Comparison of ENCODE assay signal across 1 cellular context in the genomic region with DNA sequence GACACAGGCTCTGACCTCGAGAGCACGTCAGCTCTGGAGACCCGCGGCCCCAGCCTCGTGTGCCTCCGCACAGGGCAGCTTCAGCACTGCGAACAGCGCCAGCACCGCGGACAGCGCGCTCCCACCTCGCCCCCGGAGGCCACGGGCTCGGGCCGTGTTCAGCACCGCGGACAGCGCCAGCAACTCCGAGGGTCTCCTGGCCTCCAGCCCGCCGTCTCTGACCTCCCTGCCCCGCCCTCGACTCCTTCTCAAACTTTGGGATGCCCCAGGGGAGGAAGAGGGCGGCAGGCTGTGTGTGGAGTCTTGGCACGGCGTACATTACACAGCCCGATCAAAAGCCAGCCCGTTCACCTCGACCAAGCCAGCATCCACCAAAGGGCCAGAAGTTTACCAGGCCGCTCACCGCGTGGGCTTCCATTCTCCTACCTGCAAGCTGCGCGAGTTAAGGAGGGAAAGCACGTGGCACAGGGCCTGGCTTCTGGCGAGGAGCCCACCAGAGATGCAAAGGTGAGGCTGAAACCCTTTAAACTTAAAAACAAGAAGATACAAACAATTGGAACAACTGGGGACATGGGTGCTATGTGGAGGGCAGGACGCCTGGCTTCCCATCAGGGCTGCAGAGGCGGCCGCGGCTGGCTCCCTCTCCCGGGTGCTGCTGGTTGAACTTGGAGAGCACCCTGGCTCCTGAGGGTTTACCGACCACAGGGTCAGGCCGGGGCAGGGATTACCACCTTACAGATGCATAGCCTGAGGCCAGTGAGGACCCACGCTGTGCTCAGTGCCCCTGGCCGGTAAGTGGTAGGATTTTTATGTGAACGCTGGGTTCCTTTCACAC.
A peak's percentile ranks its signal among the peaks of the same experiment; 100 is the strongest.
TF ChIP-seq lines count a peak whose summit lies in the region.

No MANE protein-coding gene starts in this region.

TF ChIP-seq in HEK293, 187 proteins besides CTCF, POLR2A, EP300 and RAD21 (continued from another document):
- TF ChIP-seq PRDM10 (tag by site-specific recombination; IDR thresholded peaks at IDR 0.05) (no peak), KLF16 (tag by site-specific recombination; IDR thresholded peaks at IDR 0.05) (peak; percentile 38; the same call in 1 of the 2 replicates), ZFHX2 (tag by site-specific recombination; conservative IDR thresholded peaks at IDR 0.05) (peak; percentile 25; the same call in 1 of the 2 replicates), KLF7 (tag by site-specific recombination; IDR thresholded peaks at IDR 0.05; ENCODE audit: borderline replicate concordance) (no peak), ZNF555 (tag by site-specific recombination; conservative IDR thresholded peaks at IDR 0.05) (no peak), ZNF433 (tag by site-specific recombination; IDR thresholded peaks at IDR 0.05; ENCODE audit: low read depth) (no peak), ZNF155 (tag by site-specific recombination; IDR thresholded peaks at IDR 0.05) (no peak), ZNF335 (tag by site-specific recombination; conservative IDR thresholded peaks at IDR 0.05) (no peak), SETDB1 (IDR thresholded peaks at IDR 0.05; ENCODE audit: insufficient read length, low read length) (no peak), ZNF626 (tag by site-specific recombination; IDR thresholded peaks at IDR 0.05) (no peak), SP3 (tag by site-specific recombination; IDR thresholded peaks at IDR 0.05) (no peak), ZBTB1 (tag by site-specific recombination; IDR thresholded peaks at IDR 0.05) (no peak), GLIS1 (tag by site-specific recombination; IDR thresholded peaks at IDR 0.05) (peak; percentile 31), ZNF624 (tag by site-specific recombination; IDR thresholded peaks at IDR 0.05) (no peak), ZNF324 (tag by site-specific recombination; IDR thresholded peaks at IDR 0.05) (no peak), MZF1 (tag by site-specific recombination; IDR thresholded peaks at IDR 0.05; ENCODE audit: borderline replicate concordance) (no peak), ZNF239 (tag by site-specific recombination; IDR thresholded peaks at IDR 0.05) (no peak), MEIS1 (CRISPR knock-in tag; IDR thresholded peaks at IDR 0.05; ENCODE audit: borderline replicate concordance) (peak; percentile 87; the same call in 1 of the 2 replicates), ZNF707 (tag by site-specific recombination; IDR thresholded peaks at IDR 0.05) (no peak), ZNF266 (tag by site-specific recombination; IDR thresholded peaks at IDR 0.05; ENCODE audit: low read depth) (no peak), ZNF514 (tag by site-specific recombination; IDR thresholded peaks at IDR 0.05) (no peak), ZNF558 (tag by site-specific recombination; IDR thresholded peaks at IDR 0.05) (no peak), ZNF16 (tag by site-specific recombination; IDR thresholded peaks at IDR 0.05; ENCODE audit: low read depth) (no peak), ZNF837 (tag by site-specific recombination; IDR thresholded peaks at IDR 0.05) (no peak), ZNF654 (tag by site-specific recombination; IDR thresholded peaks at IDR 0.05; ENCODE audit: low read depth) (no peak), ZNF658 (tag by site-specific recombination; IDR thresholded peaks at IDR 0.05) (no peak)
- TF ChIP-seq, protein P1, sequence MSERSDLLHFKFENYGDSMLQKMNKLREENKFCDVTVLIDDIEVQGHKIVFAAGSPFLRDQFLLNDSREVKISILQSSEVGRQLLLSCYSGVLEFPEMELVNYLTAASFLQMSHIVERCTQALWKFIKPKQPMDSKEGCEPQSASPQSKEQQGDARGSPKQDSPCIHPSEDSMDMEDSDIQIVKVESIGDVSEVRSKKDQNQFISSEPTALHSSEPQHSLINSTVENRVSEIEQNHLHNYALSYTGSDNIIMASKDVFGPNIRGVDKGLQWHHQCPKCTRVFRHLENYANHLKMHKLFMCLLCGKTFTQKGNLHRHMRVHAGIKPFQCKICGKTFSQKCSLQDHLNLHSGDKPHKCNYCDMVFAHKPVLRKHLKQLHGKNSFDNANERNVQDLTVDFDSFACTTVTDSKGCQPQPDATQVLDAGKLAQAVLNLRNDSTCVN (tag by site-specific recombination; optimal IDR thresholded peaks at IDR 0.05): peak; percentile 62
- TF ChIP-seq, protein P2, sequence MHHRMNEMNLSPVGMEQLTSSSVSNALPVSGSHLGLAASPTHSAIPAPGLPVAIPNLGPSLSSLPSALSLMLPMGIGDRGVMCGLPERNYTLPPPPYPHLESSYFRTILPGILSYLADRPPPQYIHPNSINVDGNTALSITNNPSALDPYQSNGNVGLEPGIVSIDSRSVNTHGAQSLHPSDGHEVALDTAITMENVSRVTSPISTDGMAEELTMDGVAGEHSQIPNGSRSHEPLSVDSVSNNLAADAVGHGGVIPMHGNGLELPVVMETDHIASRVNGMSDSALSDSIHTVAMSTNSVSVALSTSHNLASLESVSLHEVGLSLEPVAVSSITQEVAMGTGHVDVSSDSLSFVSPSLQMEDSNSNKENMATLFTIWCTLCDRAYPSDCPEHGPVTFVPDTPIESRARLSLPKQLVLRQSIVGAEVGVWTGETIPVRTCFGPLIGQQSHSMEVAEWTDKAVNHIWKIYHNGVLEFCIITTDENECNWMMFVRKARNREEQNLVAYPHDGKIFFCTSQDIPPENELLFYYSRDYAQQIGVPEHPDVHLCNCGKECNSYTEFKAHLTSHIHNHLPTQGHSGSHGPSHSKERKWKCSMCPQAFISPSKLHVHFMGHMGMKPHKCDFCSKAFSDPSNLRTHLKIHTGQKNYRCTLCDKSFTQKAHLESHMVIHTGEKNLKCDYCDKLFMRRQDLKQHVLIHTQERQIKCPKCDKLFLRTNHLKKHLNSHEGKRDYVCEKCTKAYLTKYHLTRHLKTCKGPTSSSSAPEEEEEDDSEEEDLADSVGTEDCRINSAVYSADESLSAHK (tag by site-specific recombination; IDR thresholded peaks at IDR 0.05): no peak
- TF ChIP-seq, protein P3, sequence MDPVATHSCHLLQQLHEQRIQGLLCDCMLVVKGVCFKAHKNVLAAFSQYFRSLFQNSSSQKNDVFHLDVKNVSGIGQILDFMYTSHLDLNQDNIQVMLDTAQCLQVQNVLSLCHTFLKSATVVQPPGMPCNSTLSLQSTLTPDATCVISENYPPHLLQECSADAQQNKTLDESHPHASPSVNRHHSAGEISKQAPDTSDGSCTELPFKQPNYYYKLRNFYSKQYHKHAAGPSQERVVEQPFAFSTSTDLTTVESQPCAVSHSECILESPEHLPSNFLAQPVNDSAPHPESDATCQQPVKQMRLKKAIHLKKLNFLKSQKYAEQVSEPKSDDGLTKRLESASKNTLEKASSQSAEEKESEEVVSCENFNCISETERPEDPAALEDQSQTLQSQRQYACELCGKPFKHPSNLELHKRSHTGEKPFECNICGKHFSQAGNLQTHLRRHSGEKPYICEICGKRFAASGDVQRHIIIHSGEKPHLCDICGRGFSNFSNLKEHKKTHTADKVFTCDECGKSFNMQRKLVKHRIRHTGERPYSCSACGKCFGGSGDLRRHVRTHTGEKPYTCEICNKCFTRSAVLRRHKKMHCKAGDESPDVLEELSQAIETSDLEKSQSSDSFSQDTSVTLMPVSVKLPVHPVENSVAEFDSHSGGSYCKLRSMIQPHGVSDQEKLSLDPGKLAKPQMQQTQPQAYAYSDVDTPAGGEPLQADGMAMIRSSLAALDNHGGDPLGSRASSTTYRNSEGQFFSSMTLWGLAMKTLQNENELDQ (tag by site-specific recombination; IDR thresholded peaks at IDR 0.05; ENCODE audit: low read depth): no peak
- TF ChIP-seq, protein P4, sequence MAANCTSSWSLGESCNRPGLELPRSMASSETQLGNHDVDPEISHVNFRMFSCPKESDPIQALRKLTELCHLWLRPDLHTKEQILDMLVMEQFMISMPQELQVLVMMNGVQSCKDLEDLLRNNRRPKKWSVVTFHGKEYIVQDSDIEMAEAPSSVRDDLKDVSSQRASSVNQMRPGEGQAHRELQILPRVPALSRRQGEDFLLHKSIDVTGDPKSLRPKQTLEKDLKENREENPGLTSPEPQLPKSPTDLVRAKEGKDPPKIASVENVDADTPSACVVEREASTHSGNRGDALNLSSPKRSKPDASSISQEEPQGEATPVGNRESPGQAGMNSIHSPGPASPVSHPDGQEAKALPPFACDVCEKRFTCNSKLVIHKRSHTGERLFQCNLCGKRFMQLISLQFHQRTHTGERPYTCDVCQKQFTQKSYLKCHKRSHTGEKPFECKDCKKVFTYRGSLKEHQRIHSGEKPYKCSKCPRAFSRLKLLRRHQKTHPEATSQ (tag by site-specific recombination; IDR thresholded peaks at IDR 0.05): no peak
- TF ChIP-seq, protein P5, sequence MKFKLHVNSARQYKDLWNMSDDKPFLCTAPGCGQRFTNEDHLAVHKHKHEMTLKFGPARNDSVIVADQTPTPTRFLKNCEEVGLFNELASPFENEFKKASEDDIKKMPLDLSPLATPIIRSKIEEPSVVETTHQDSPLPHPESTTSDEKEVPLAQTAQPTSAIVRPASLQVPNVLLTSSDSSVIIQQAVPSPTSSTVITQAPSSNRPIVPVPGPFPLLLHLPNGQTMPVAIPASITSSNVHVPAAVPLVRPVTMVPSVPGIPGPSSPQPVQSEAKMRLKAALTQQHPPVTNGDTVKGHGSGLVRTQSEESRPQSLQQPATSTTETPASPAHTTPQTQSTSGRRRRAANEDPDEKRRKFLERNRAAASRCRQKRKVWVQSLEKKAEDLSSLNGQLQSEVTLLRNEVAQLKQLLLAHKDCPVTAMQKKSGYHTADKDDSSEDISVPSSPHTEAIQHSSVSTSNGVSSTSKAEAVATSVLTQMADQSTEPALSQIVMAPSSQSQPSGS (tag by site-specific recombination; IDR thresholded peaks at IDR 0.05; ENCODE audit: low read depth): no peak
